Comparison of ENCODE assay signal across 8 cellular contexts in the genomic region with DNA sequence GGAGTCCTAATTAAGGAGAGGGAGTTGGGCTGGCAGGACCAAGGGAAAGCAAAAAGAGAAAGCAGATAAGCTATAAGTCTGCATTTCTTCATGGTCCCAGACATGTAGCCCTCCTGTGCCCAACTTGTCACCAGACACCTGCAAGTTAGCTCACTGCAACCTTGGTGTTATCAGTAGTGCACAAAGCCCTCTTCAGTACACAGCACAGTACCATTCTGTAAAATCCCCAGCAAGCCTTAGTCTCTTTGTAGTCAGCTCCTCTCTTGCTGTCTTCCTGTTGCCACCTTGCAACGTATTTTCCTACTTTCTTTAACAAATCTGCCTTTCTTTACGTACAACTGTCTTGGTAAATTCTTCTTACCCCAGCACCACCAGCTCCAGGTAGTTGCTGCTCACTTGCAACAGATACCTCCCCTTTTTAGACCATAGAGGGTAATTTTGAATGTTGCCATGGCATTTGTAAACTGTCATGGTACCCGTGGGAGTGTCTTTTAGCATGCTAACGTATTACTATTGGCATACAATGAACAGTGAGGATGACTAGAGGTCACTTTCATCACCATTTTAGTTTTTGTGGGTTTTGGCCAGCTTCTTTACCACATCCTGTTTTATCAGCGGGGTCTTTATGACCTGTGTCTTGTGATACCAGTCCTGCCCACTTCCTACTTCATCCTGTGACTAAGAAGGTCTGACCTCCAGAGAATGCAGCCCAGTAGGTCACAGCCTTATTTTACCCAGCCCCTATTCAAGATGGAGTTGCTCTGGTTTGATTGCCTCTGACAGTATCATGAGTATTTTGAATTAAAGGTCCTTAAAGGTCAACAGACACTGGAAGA. TPM values are rescaled to one million over a fixed set of nuclear protein-coding genes. Genes with fewer than 3 reads are reported as not detected.
A peak's percentile ranks its signal among the peaks of the same experiment; 100 is the strongest.
DNase-seq lines count a peak whose midpoint lies in the region; ATAC-seq and TF ChIP-seq lines count a peak whose summit lies in the region.

No MANE protein-coding gene starts in this region.

- no peak overlapping the region for H2AFZ ChIP-seq in neural progenitor cell (replicated peaks)

- H3K9ac ChIP-seq in neural progenitor cell, result no peak overlapping the region

- H3K27me3 Mint-ChIP-seq in neural progenitor cell (ENCODE audit: insufficient read depth, low read depth), result peaks cover 3% of the 10 kb centered on the region

- H3K79me2 ChIP-seq in neural progenitor cell (ENCODE audit: low read depth), result no peaks in the 10 kb centered on the region

- no peak overlapping the region for H3K4me2 ChIP-seq in neural progenitor cell

- no peak overlapping the region for H3K4me3 Mint-ChIP-seq in neural progenitor cell

- TF ChIP-seq CTCF in neural progenitor cell (IDR thresholded peaks at IDR 0.05) (no peak), gastroesophageal sphincter (IDR thresholded peaks at IDR 0.05) (no peak), foreskin keratinocyte (conservative IDR thresholded peaks at IDR 0.05) (no peak)

- H3K4me1 Mint-ChIP-seq in neural progenitor cell, result peaks cover 12% of the 10 kb centered on the region

- peak; percentile 76 for ATAC-seq in GM19025 (IDR thresholded peaks at IDR 0.05; ENCODE audit: low read depth, unreplicated experiment)
- ATAC-seq in HG02970 (IDR thresholded peaks at IDR 0.05; ENCODE audit: low FRiP score, unreplicated experiment), result peak; percentile 84
- no peak for ATAC-seq in gastroesophageal sphincter
- no peak for ATAC-seq in GM18519 (IDR thresholded peaks at IDR 0.05; ENCODE audit: low FRiP score, unreplicated experiment)
- ATAC-seq in foreskin keratinocyte, result no peak

- no peaks in the 10 kb centered on the region for H4K20me1 ChIP-seq in neural progenitor cell (ENCODE audit: low read depth)

- H3K27ac Mint-ChIP-seq in neural progenitor cell, result peak overlapping the region; percentile 34

- no peak overlapping the region for H3K27ac ChIP-seq in neural progenitor cell
- no peak overlapping the region for H3K27ac ChIP-seq in gastroesophageal sphincter
- no peak overlapping the region for H3K27ac ChIP-seq in foreskin keratinocyte

- H3K9me3 Mint-ChIP-seq in neural progenitor cell, result peaks cover 14% of the 10 kb centered on the region

- no peak for TF ChIP-seq POLR2A in gastroesophageal sphincter (IDR thresholded peaks at IDR 0.05)

- DNase-seq in RKO (ENCODE audit: low spot score), result peak; percentile 58
- no peak for DNase-seq in neural progenitor cell (ENCODE audit: low spot score)
- no peak for DNase-seq in NCI-H510A treated with DMSO at 0.1 percent for 48 hours (lab: John Stamatoyannopoulos, UW)
- no peak for DNase-seq in foreskin keratinocyte

- H3K9me3 ChIP-seq in neural progenitor cell (ENCODE audit: low read depth) (no peaks in the 10 kb centered on the region), gastroesophageal sphincter (no peaks in the 10 kb centered on the region)

- peaks cover 4% of the 10 kb centered on the region for H3K36me3 Mint-ChIP-seq in neural progenitor cell

- H3K36me3 ChIP-seq in neural progenitor cell (no peaks in the 10 kb centered on the region), gastroesophageal sphincter (no peaks in the 10 kb centered on the region)

- no peak for TF ChIP-seq EP300 in gastroesophageal sphincter (IDR thresholded peaks at IDR 0.05)

- no peaks in the 10 kb centered on the region for H3K4me1 ChIP-seq in neural progenitor cell
- no peaks in the 10 kb centered on the region for H3K4me1 ChIP-seq in gastroesophageal sphincter
- H3K4me1 ChIP-seq in foreskin keratinocyte, result no peaks in the 10 kb centered on the region

- WGBS in gastroesophageal sphincter (ENCODE audit: low coverage in 1 of 2), 2 donors, result 41 to 56% methylated on average over 4 to 5 of the region's 5 CpGs

- H3K27me3 ChIP-seq in neural progenitor cell (no peaks in the 10 kb centered on the region), gastroesophageal sphincter (no peaks in the 10 kb centered on the region), foreskin keratinocyte (no peaks in the 10 kb centered on the region)

- peaks cover 3% of the 10 kb centered on the region for H3F3A ChIP-seq in neural progenitor cell (ENCODE audit: low read depth)

- H3K4me3 ChIP-seq in neural progenitor cell (no peak overlapping the region), gastroesophageal sphincter (no peak overlapping the region)

RNA-seq across cellular contexts. Expression of a gene that starts 28.3 kb away (rescaled TPM):
- total RNA-seq in neural progenitor cell (ENCODE audit: low replicate concordance) (406 and 873 TPM in 2 replicates), gastroesophageal sphincter (100 to 1,000 TPM in 3 of 4 donors, 10 to 100 TPM in 1; 98.7 to 300 (median 203) TPM), foreskin keratinocyte (11.9 and 12.5 TPM in 2 replicates)
- 4.3 and 5.6 TPM in 2 replicates for polyA plus RNA-seq in foreskin keratinocyte

Comparison
In these comparisons a context has a peak if more than half of its experiments do, and no peak if none do; other contexts are left out.
1. ATAC-seq: peak in GM19025 (single experiment) and HG02970 (single experiment); none in gastroesophageal sphincter (single experiment), GM18519 (single experiment) and foreskin keratinocyte (single experiment).